ENCODE assay signal across 8 cellular contexts in the genomic region with DNA sequence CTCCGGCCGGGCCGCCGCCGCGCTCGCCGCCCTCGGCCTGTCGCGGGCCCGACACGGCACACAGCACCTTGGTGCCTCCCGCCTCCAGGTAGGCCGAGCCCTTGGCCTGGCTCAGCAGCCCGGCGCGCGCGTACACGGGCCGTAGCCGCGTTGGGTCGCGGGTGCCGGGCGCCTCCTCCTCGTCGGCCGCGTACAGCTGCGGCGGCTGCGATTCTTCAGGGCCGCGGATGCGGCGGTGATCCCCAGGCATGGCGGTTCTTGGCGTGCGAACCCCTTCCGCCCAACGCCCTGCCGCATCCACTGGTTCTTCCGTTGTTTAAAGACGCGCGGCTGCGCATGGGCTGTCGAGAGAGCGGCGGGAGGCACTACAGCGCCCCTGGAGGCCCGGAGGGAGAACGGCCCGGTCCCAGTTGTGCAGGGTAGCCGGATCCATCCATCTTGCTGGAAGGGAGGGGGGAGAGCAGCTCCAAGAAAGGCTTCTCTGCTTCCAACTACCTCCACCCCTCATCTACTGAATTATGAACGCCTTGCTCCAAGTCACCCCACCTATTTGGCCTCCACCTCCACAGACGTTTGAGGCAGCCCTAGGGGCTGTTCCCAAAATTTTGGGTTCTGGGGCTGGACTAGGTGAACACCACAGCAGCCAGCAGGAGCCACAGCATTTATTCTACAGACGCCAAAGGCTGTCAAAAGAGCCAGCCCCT. TPM values are rescaled to one million over a fixed set of nuclear protein-coding genes. Genes with fewer than 3 reads are reported as not detected.
DNase-seq lines count a peak whose midpoint lies in the region; ATAC-seq, FAIRE-seq and TF ChIP-seq lines count a peak whose summit lies in the region.

Gene EXOSC6, minus strand, starts transcription at position 290 of the 704 bp plus-strand sequence. Its CDS starts 40 bp downstream, at position 250.

- H3K4me1 ChIP-seq in keratinocyte (ENCODE audit: control insufficient read depth, extremely low read depth, insufficient read depth, low read length): no peaks in the 10 kb centered on the region

- dilution Hi-C loops in keratinocyte (cut with MboI; ENCODE audit: extremely low pct_ligation_motif_present, low sequenced_read_pairs): no loop called here

- H3K9ac ChIP-seq in keratinocyte (ENCODE audit: control insufficient read depth, extremely low read depth, insufficient read depth, low read length): peak within 1 kb of the TSS; percentile 83

- peak within 1 kb of the TSS; percentile 87 for H3K4me2 ChIP-seq in keratinocyte (ENCODE audit: control insufficient read depth, extremely low read depth, insufficient read depth, low read depth, low read length)

- ATAC-seq in GM19043 (IDR thresholded peaks at IDR 0.05; ENCODE audit: low read depth, unreplicated experiment) (peak; percentile 89), HG03354 (IDR thresholded peaks at IDR 0.05; ENCODE audit: poor library complexity, severe bottlenecking, unreplicated experiment) (peak; percentile 92)

- peak within 1 kb of the TSS; percentile 46 for H2AFZ ChIP-seq in keratinocyte (ENCODE audit: control insufficient read depth, low read length)

- no peaks in the 10 kb centered on the region for H3K27me3 ChIP-seq in keratinocyte (ENCODE audit: control insufficient read depth, extremely low read depth, insufficient read depth, low read length)

- H4K20me1 ChIP-seq in keratinocyte (ENCODE audit: control insufficient read depth, extremely low read depth, insufficient read depth, low read length): peaks cover 8% of the 10 kb centered on the region

- peaks cover 29 to 31% of the 10 kb centered on the region in 2 experiments for H3K36me3 ChIP-seq in keratinocyte (ENCODE audit: control insufficient read depth in 2 of 2, extremely low read depth in 1 of 2, insufficient read depth in 2 of 2, low read length in 2 of 2)

- peak within 1 kb of the TSS; percentile 63 to 79 (median 69) for H3K4me3 ChIP-seq in keratinocyte (ENCODE audit: control insufficient read depth in 2 of 3, extremely low read depth in 1 of 3, insufficient read depth in 2 of 3, low read depth in 1 of 3, low read length in 3 of 3)

- peak within 1 kb of the TSS; percentile 58 for H3K27ac ChIP-seq in keratinocyte (ENCODE audit: control insufficient read depth, insufficient read depth, low read length)

- peak; percentile 92 for DNase-seq in Ammon's horn (ENCODE audit: low spot score)
- DNase-seq in NCI-H345 treated with DMSO at 0.1 percent for 48 hours (lab: John Stamatoyannopoulos, UW; ENCODE audit: unreplicated experiment): peak; percentile 67
- peak; percentile 72 to 86 (median 81) for DNase-seq in activated CD4-positive, CD25-positive, alpha-beta regulatory T cell (lab: John Stamatoyannopoulos, UW)
- peak; percentile 93 for DNase-seq in central memory CD4-positive, alpha-beta T cell
- DNase-seq in keratinocyte (ENCODE audit: low read depth, low spot score): peak; percentile 65
- peak; percentile 87 to 88 (median 88) for DNase-seq in stimulated activated CD4-positive, alpha-beta T cell treated with anti-CD3 and anti-CD28 coated beads, Interleukin-12 subunit alpha, Interleukin-12 subunit beta, amount 100 ng/mL, for 48 hours (ENCODE audit: low read depth in 2 of 3, low spot score in 1 of 3)

- FAIRE-seq in keratinocyte (lab: Jason Lieb, UNC): no peak

- H3K79me2 ChIP-seq in keratinocyte (ENCODE audit: control insufficient read depth, insufficient read depth, low read length): peaks cover 26% of the 10 kb centered on the region

- no peaks in the 10 kb centered on the region for H3K9me1 ChIP-seq in keratinocyte (ENCODE audit: control insufficient read depth, extremely low read depth, insufficient read depth, low read length)

- TF ChIP-seq CTCF in keratinocyte (optimal IDR thresholded peaks at IDR 0.05 in 1 of 3, IDR thresholded peaks at IDR 0.05 in 1 of 3, conservative IDR thresholded peaks at IDR 0.05 in 1 of 3; ENCODE audit: extremely low read depth in 1 of 3, insufficient read depth in 2 of 3, low read length in 3 of 3): peak; percentile 83 to 96 (median 88)

- H3K9me3 ChIP-seq in keratinocyte (ENCODE audit: control insufficient read depth, low read depth, low read length): no peaks in the 10 kb centered on the region

RNA-seq across cellular contexts. Expression of gene EXOSC6, which starts in this region (rescaled TPM):
- 5.9 to 9.6 TPM (median 7.5 TPM) in 3 replicates for polyA plus RNA-seq in keratinocyte
- polyA plus RNA-seq in keratinocyte (2011; ENCODE audit: low read depth): 4.6 TPM
- 5.9 and 6.6 TPM in 2 replicates for polyA plus RNA-seq in keratinocyte (2011; cell fraction: cytosol; rRNA removed)
- 13.0 and 13.3 TPM in 2 replicates for polyA plus RNA-seq in keratinocyte (2011; cell fraction: nucleus; rRNA removed)
- polyA plus RNA-seq in keratinocyte (2012; ENCODE audit: low replicate concordance): 6.7 and 8.0 TPM in 2 replicates
- polyA minus RNA-seq in keratinocyte: 5.4 to 6.8 TPM (median 5.8 TPM) in 3 replicates
- polyA minus RNA-seq in keratinocyte (2011; cell fraction: cytosol; rRNA and poly(A)+ RNA removed): 15.9 TPM
- polyA minus RNA-seq in keratinocyte (2011; cell fraction: nucleus; rRNA and poly(A)+ RNA removed): 9.6 and 12.3 TPM in 2 replicates

Comparison
In these comparisons a context has a peak if more than half of its experiments do, and no peak if none do; other contexts are left out.
1. Peak in every context shown above with its lines: DNase-seq, ATAC-seq, H3K4me3 ChIP-seq and H3K27ac ChIP-seq.